In the genomic region with DNA sequence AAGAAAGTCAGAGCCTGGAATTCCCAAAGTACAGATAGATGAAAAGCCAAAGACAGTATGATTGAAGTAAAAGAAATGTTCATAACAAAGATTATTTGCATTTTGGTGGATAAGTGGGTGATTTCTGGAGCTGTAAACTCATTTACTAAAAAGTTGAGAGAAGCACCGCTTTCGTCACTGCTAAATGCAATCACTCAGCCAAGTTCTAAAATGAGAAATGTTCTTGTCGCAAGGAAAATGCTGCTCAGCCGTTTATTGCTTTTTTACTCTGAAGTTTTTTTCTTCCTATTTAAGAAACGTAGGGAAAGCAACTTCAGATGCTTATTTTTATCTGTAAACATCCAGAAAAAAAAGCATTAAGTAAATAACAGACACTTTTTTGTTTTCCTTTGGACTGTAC, we compare ENCODE assay signal across 1 cellular context.
TF ChIP-seq lines count a peak whose summit lies in the region.

No MANE protein-coding gene starts in this region.

TF ChIP-seq in GM23338, 12 proteins besides CTCF, POLR2A, EP300 and RAD21 (continued from another document):
- TF ChIP-seq, protein P1, sequence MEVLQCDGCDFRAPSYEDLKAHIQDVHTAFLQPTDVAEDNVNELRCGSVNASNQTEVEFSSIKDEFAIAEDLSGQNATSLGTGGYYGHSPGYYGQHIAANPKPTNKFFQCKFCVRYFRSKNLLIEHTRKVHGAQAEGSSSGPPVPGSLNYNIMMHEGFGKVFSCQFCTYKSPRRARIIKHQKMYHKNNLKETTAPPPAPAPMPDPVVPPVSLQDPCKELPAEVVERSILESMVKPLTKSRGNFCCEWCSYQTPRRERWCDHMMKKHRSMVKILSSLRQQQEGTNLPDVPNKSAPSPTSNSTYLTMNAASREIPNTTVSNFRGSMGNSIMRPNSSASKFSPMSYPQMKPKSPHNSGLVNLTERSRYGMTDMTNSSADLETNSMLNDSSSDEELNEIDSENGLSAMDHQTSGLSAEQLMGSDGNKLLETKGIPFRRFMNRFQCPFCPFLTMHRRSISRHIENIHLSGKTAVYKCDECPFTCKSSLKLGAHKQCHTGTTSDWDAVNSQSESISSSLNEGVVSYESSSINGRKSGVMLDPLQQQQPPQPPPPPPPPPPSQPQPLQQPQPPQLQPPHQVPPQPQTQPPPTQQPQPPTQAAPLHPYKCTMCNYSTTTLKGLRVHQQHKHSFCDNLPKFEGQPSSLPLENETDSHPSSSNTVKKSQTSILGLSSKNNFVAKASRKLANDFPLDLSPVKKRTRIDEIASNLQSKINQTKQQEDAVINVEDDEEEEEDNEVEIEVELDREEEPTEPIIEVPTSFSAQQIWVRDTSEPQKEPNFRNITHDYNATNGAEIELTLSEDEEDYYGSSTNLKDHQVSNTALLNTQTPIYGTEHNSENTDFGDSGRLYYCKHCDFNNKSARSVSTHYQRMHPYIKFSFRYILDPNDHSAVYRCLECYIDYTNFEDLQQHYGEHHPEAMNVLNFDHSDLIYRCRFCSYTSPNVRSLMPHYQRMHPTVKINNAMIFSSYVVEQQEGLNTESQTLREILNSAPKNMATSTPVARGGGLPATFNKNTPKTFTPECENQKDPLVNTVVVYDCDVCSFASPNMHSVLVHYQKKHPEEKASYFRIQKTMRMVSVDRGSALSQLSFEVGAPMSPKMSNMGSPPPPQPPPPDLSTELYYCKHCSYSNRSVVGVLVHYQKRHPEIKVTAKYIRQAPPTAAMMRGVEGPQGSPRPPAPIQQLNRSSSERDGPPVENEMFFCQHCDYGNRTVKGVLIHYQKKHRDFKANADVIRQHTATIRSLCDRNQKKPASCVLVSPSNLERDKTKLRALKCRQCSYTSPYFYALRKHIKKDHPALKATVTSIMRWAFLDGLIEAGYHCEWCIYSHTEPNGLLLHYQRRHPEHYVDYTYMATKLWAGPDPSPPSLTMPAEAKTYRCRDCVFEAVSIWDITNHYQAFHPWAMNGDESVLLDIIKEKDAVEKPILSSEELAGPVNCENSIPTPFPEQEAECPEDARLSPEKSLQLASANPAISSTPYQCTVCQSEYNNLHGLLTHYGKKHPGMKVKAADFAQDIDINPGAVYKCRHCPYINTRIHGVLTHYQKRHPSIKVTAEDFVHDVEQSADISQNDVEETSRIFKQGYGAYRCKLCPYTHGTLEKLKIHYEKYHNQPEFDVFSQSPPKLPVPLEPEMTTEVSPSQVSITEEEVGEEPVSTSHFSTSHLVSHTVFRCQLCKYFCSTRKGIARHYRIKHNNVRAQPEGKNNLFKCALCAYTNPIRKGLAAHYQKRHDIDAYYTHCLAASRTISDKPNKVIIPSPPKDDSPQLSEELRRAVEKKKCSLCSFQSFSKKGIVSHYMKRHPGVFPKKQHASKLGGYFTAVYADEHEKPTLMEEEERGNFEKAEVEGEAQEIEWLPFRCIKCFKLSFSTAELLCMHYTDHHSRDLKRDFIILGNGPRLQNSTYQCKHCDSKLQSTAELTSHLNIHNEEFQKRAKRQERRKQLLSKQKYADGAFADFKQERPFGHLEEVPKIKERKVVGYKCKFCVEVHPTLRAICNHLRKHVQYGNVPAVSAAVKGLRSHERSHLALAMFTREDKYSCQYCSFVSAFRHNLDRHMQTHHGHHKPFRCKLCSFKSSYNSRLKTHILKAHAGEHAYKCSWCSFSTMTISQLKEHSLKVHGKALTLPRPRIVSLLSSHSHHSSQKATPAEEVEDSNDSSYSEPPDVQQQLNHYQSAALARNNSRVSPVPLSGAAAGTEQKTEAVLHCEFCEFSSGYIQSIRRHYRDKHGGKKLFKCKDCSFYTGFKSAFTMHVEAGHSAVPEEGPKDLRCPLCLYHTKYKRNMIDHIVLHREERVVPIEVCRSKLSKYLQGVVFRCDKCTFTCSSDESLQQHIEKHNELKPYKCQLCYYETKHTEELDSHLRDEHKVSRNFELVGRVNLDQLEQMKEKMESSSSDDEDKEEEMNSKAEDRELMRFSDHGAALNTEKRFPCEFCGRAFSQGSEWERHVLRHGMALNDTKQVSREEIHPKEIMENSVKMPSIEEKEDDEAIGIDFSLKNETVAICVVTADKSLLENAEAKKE (CRISPR knock-in tag; IDR thresholded peaks at IDR 0.05): no peak
TF ChIP-seq in GM23338: peak in this region for 0.
